8 cellular contexts compared by ENCODE assay signal in genomic region chr4:52861171-52861873, GRCh38. TPM values are rescaled to one million over a fixed set of nuclear protein-coding genes. Genes with fewer than 3 reads are reported as not detected.
DNase-seq lines count a peak whose midpoint lies in the region; ATAC-seq and TF ChIP-seq lines count a peak whose summit lies in the region.

No MANE protein-coding gene starts in this region.

- TF ChIP-seq CTCF in AG04449 (IDR thresholded peaks at IDR 0.05; ENCODE audit: insufficient read depth, low read length, missing control alignments) (no peak), HL-60 (IDR thresholded peaks at IDR 0.05; ENCODE audit: insufficient read depth, low read length) (no peak), choroid plexus epithelial cell (conservative IDR thresholded peaks at IDR 0.05; ENCODE audit: low read depth, low read length) (no peak)

- no peaks in the 10 kb centered on the region for H3K36me3 ChIP-seq in muscle layer of colon (ENCODE audit: insufficient read depth, low read length)

- H3K9ac ChIP-seq in muscle layer of colon (ENCODE audit: low read length) = no peak overlapping the region

- CTCF ChIA-PET in AG04449 (lab: Yijun Ruan, JAX) = interaction anchor here (0.6 to 1.2 kb wide), 3 partner anchors 10 to 48 kb away, joined by 3 read pairs; no protein-coding TSS in a partner anchor

- H3K4me1 ChIP-seq in muscle layer of colon (ENCODE audit: insufficient read depth, low read length) = peaks cover 4% of the 10 kb centered on the region

- H3K27me3 ChIP-seq in HL-60 (ENCODE audit: insufficient read depth, poor library complexity, severe bottlenecking) = no peaks in the 10 kb centered on the region
- peaks cover 5 to 7% of the 10 kb centered on the region in 2 donors for H3K27me3 ChIP-seq in muscle layer of colon (ENCODE audit: control insufficient read depth in 1 of 2, insufficient read depth in 2 of 2, low read length in 2 of 2)

- POLR2A ChIA-PET in AG04449 (lab: Yijun Ruan, JAX) = no interaction called here

- no peaks in the 10 kb centered on the region for H3K9me3 ChIP-seq in muscle layer of colon (ENCODE audit: low read length)

- no peak for ATAC-seq in HG03521 (IDR thresholded peaks at IDR 0.05; ENCODE audit: unreplicated experiment)

- DNase-seq in AG04449 (ENCODE audit: low read depth, low spot score) (no peak), HL-60 (ENCODE audit: low read depth in 1 of 2, low spot score in 1 of 2) (no peak), choroid plexus epithelial cell (ENCODE audit: low read depth) (no peak), midbrain (lab: John Stamatoyannopoulos, UW) (no peak), ureter (ENCODE audit: low spot score) (no peak), SIG-M5 treated with dmso at 0.1 percent for 504 hours (lab: John Stamatoyannopoulos, UW; ENCODE audit: unreplicated experiment) (no peak)

- no peak overlapping the region for H3K27ac ChIP-seq in HL-60 (replicated peaks)
- no peak overlapping the region for H3K27ac ChIP-seq in muscle layer of colon (ENCODE audit: low read depth, low read length)

- H3K4me3 ChIP-seq in AG04449 (ENCODE audit: low read depth, low read length) (peak overlapping the region; percentile 73), HL-60 (replicated peaks; ENCODE audit: insufficient read depth, low read length) (peak overlapping the region; percentile 62), choroid plexus epithelial cell (ENCODE audit: low read depth, low read length) (peak overlapping the region; percentile 75), muscle layer of colon (ENCODE audit: low read depth in 1 of 2, low read length in 2 of 2) (peak overlapping the region; percentile 51 to 64)

RNA-seq across cellular contexts. Expression of gene RASL11B, which starts 0.8 kb away (rescaled TPM):
- total RNA-seq in ureter = 14.5 TPM
